8 cellular contexts compared by ENCODE assay signal in the genomic region with DNA sequence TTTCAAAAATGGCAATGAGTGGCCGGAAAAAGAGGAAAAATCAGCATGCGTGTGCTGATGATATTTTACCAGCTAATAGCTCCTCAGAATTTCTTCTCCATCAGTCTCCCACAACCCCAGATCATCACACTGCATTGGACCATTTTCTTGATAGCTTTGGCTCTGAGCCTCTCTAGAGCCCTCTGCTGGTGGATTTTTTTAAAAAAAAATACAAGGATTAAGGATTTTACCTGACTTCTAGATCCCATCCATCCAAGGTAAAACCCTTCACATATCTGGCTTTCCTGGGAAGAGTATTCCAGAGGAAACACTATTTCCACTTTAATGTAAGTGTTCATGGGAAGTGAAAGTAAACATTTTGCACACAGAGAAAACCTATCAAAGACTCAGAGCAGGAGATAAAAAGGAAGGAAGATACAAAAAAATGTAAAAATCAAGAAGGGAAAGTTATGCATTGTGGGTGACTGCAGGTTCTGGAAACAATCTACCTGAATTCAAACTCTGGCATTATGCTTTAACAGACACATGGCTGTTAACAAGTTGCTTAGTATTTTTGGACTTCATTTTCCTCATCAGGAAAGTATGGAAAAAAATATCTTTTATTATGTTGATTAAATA.
DNase-seq lines count a peak whose midpoint lies in the region; ATAC-seq and TF ChIP-seq lines count a peak whose summit lies in the region.

No MANE protein-coding gene starts in this region.

- no peak for ATAC-seq in stimulated activated naive CD8-positive, alpha-beta T cell treated with anti-CD3 and anti-CD28 coated beads, Interleukin-15, amount 100 ng/mL, for 72 hours
- no peak for ATAC-seq in HG03025 (IDR thresholded peaks at IDR 0.05; ENCODE audit: low FRiP score, unreplicated experiment)

- H3K4me3 ChIP-seq in Jurkat, Clone E6-1 (ENCODE audit: low read length): no peak overlapping the region

- H3K4me3 Mint-ChIP-seq in brain: no peak overlapping the region
- no peak overlapping the region for H3K4me3 Mint-ChIP-seq in nephron
- no peak overlapping the region for H3K4me3 Mint-ChIP-seq in T-helper 2 cell treated with Interferon-gamma antibody and Interleukin-4, amounts not matched to agents 5 μg/mL and 100 μg/mL, for 36 hours
- no peak overlapping the region for H3K4me3 Mint-ChIP-seq in stimulated activated naive CD8-positive, alpha-beta T cell treated with anti-CD3 and anti-CD28 coated beads, Interleukin-15, amount 100 ng/mL, for 72 hours

- H3K9me3 Mint-ChIP-seq in brain (peaks cover 0 to 7% (median 3%) of the 10 kb centered on the region in 5 experiments), nephron (peaks cover 7% of the 10 kb centered on the region)
- H3K9me3 Mint-ChIP-seq in T-helper 2 cell treated with Interferon-gamma antibody and Interleukin-4, amounts not matched to agents 5 μg/mL and 100 μg/mL, for 36 hours: no peaks in the 10 kb centered on the region
- H3K9me3 Mint-ChIP-seq in stimulated activated naive CD8-positive, alpha-beta T cell treated with anti-CD3 and anti-CD28 coated beads, Interleukin-15, amount 100 ng/mL, for 72 hours: peaks cover 20 to 23% of the 10 kb centered on the region in 2 donors

- H3K36me3 Mint-ChIP-seq in brain: no peaks in the 10 kb centered on the region
- H3K36me3 Mint-ChIP-seq in nephron (ENCODE audit: low read depth): no peaks in the 10 kb centered on the region
- H3K36me3 Mint-ChIP-seq in T-helper 2 cell treated with Interferon-gamma antibody and Interleukin-4, amounts not matched to agents 5 μg/mL and 100 μg/mL, for 36 hours (ENCODE audit: low read depth): no peaks in the 10 kb centered on the region

- DNase-seq in ELF-1 (ENCODE audit: low read depth, low spot score): peak; percentile 50
- peak; percentile 1 for DNase-seq in Jurkat, Clone E6-1 (ENCODE audit: low read depth, low spot score)
- no peak for DNase-seq in stimulated activated CD4-positive, alpha-beta T cell treated with anti-CD3 and anti-CD28 coated beads, Interleukin-12 subunit alpha, Interleukin-12 subunit beta, amount 100 ng/mL, for 4 hours
- no peak for DNase-seq in T-helper 2 cell treated with Interferon-gamma antibody and Interleukin-4, amounts not matched to agents 5 μg/mL and 100 μg/mL, for 36 hours (ENCODE audit: low spot score)
- no peak for DNase-seq in stimulated activated naive CD8-positive, alpha-beta T cell treated with anti-CD3 and anti-CD28 coated beads, Interleukin-15, amount 100 ng/mL, for 72 hours

- no peaks in the 10 kb centered on the region for H3K27me3 Mint-ChIP-seq in brain
- H3K27me3 Mint-ChIP-seq in nephron (ENCODE audit: low read depth): no peaks in the 10 kb centered on the region
- no peaks in the 10 kb centered on the region for H3K27me3 Mint-ChIP-seq in T-helper 2 cell treated with Interferon-gamma antibody and Interleukin-4, amounts not matched to agents 5 μg/mL and 100 μg/mL, for 36 hours (ENCODE audit: low read depth)
- no peaks in the 10 kb centered on the region for H3K27me3 Mint-ChIP-seq in stimulated activated naive CD8-positive, alpha-beta T cell treated with anti-CD3 and anti-CD28 coated beads, Interleukin-15, amount 100 ng/mL, for 72 hours

- H3K4me1 Mint-ChIP-seq in brain (no peaks in the 10 kb centered on the region), nephron (no peaks in the 10 kb centered on the region)
- no peaks in the 10 kb centered on the region for H3K4me1 Mint-ChIP-seq in T-helper 2 cell treated with Interferon-gamma antibody and Interleukin-4, amounts not matched to agents 5 μg/mL and 100 μg/mL, for 36 hours (ENCODE audit: low read depth)
- H3K4me1 Mint-ChIP-seq in stimulated activated naive CD8-positive, alpha-beta T cell treated with anti-CD3 and anti-CD28 coated beads, Interleukin-15, amount 100 ng/mL, for 72 hours: no peaks in the 10 kb centered on the region

- TF ChIP-seq CTCF in brain (conservative IDR thresholded peaks at IDR 0.05): peak; percentile 59 to 73
- peak; percentile 35 to 56 (median 36) for TF ChIP-seq CTCF in nephron (IDR thresholded peaks at IDR 0.05; ENCODE audit: unreplicated experiment in 3 of 3)

- H3K27ac Mint-ChIP-seq in brain: no peak overlapping the region
- no peak overlapping the region for H3K27ac Mint-ChIP-seq in nephron
- H3K27ac Mint-ChIP-seq in T-helper 2 cell treated with Interferon-gamma antibody and Interleukin-4, amounts not matched to agents 5 μg/mL and 100 μg/mL, for 36 hours: no peak overlapping the region
- H3K27ac Mint-ChIP-seq in stimulated activated naive CD8-positive, alpha-beta T cell treated with anti-CD3 and anti-CD28 coated beads, Interleukin-15, amount 100 ng/mL, for 72 hours: no peak overlapping the region

Comparison
In these comparisons a context has a peak if more than half of its experiments do, and no peak if none do; other contexts are left out.
1. DNase-seq: peak in ELF-1 (single experiment) and Jurkat, Clone E6-1 (single experiment); none in stimulated activated CD4-positive, alpha-beta T cell treated with anti-CD3 and anti-CD28 coated beads, Interleukin-12 subunit alpha, Interleukin-12 subunit beta, amount 100 ng/mL, for 4 hours (single experiment), T-helper 2 cell treated with Interferon-gamma antibody and Interleukin-4, amounts not matched to agents 5 μg/mL and 100 μg/mL, for 36 hours (single experiment) and stimulated activated naive CD8-positive, alpha-beta T cell treated with anti-CD3 and anti-CD28 coated beads, Interleukin-15, amount 100 ng/mL, for 72 hours (0 of 2).